In the genomic region with DNA sequence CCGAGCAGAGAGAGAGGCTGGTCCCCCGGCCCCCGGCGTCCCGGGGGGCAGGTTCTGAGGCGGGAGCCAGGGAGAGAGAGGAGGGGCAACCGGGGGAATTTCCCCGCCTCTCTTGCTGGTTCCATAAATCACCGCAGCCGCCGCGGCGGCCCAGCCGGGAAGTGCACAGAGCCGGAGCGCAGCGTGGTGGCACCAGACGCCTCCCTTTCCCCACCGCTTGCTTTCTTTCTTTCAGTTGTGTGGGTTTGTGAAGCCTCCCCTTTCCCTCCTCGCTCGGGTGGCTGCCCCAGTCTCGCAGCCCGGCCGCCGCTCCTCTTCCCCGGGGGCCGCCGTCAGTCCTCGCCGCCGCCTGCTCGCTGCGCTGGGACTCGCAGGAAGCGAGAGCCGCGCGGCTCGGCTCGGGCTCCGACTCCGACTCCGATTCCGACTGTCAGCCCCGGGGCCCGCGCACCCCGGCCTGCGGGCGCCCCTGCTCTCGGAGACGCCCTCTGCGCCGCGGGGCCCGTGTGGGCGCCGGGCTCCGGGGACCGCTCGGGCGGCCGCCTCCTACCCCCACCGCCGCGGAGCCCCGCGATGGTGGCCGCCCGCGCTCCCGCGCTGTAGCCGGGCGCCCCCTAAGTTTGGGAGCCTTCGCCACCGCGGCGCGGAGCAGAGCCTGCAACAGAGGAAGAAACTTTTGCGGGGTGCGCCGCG, we compare ENCODE assay signal across 9 cellular contexts. TPM values are rescaled to one million over a fixed set of nuclear protein-coding genes. Genes with fewer than 3 reads are reported as not detected.
DNase-seq lines count a peak whose midpoint lies in the region; ATAC-seq, FAIRE-seq and TF ChIP-seq lines count a peak whose summit lies in the region.
"Had no signal": no experiment of that assay in that cellular context is flagged by ENCODE, and none has a peak within 500 bp of the region (broad histone marks: within the 10 kb centered on the region; RNA-seq: fewer than 3 reads in every experiment).

Gene CACHD1, plus strand, starts transcription at position 153 of the 693 bp plus-strand sequence. CDS start 616 bp downstream, outside the sequence.

- no peak within 1 kb of the TSS for H2BK12ac ChIP-seq in H9 (ENCODE audit: insufficient read length, low read depth, low read length)

- no peak within 1 kb of the TSS for H3K23ac ChIP-seq in H9 (ENCODE audit: insufficient read length, low read depth, low read length)

- H3K4me2 ChIP-seq in H9 (ENCODE audit: insufficient read depth, insufficient read length, low read length), result peak within 1 kb of the TSS; percentile 88

- no peak within 1 kb of the TSS for H2BK5ac ChIP-seq in H9 (ENCODE audit: insufficient read length, low read length)

- peaks cover 12% of the 10 kb centered on the region for H3K79me2 ChIP-seq in H9 (ENCODE audit: insufficient read depth, low read length)

- H3K4ac ChIP-seq in H9 (ENCODE audit: low read depth, low read length), result no peak within 1 kb of the TSS

- ATAC-seq in T-cell (replicated peaks in 1 of 4), result peak; percentile 76 to 92 (median 78)

- no peaks in the 10 kb centered on the region for H3K9me3 ChIP-seq in H9 (ENCODE audit: control insufficient read depth, low read depth, low read length)

- H3K27ac Mint-ChIP-seq in H9 (peak within 1 kb of the TSS; percentile 56 to 98 (median 96); a peak in 6 of 7 replicates), T-cell (peak within 1 kb of the TSS in 1 of 2 donors; percentile 69)

- H3K9ac ChIP-seq in H9 (ENCODE audit: extremely low read depth, insufficient read length, low read length), result peak within 1 kb of the TSS; percentile 82

- H4K91ac ChIP-seq in H9 (ENCODE audit: insufficient read length, low read depth, low read length), result no peak within 1 kb of the TSS

- H2BK15ac ChIP-seq in H9 (ENCODE audit: low read depth, low read length), result no peak within 1 kb of the TSS; the same call in 1 of the 2 replicates

- H3K4me3 ChIP-seq in astrocyte of the cerebellum (ENCODE audit: low read depth, low read length), result peak within 1 kb of the TSS; percentile 54

- peaks cover 25% of the 10 kb centered on the region for H3K23me2 ChIP-seq in H9 (ENCODE audit: insufficient read length, low read depth, low read length, poor library complexity, severe bottlenecking)

- in situ Hi-C loops in astrocyte of the cerebellum (cut with HindIII; ENCODE audit: low sequenced_read_pairs), result no loop called here

- no peak within 1 kb of the TSS for H4K8ac ChIP-seq in H9 (replicated peaks; ENCODE audit: insufficient read length, low read depth, low read length)

- CTCF ChIA-PET in T-cell (lab: Charles Lee), result no interaction called here

- no peak within 1 kb of the TSS for H4K5ac ChIP-seq in H9 (ENCODE audit: insufficient read length, low read depth, low read length)

- peaks cover 11% of the 10 kb centered on the region for H3K4me1 ChIP-seq in H9 (ENCODE audit: insufficient read depth, low read length)

- H2AFZ ChIP-seq in H9 (ENCODE audit: low read length), result no peak within 1 kb of the TSS

- no peak within 1 kb of the TSS for H3K56ac ChIP-seq in H9 (ENCODE audit: insufficient read length, low read depth, low read length)

- H3K9me3 Mint-ChIP-seq in H9 (peaks cover 3 to 5% of the 10 kb centered on the region in 2 experiments; a peak in 3 of 5 replicates), T-cell (no peaks in the 10 kb centered on the region)

- peak within 1 kb of the TSS; percentile 92 for H3K18ac ChIP-seq in H9 (ENCODE audit: insufficient read length, low read depth, low read length)

- FAIRE-seq in urothelium cell line (lab: Jason Lieb, UNC), result peak; percentile 69
- FAIRE-seq: islet of Langerhans had no signal

- peaks cover 4 to 15% (median 13%) of the 10 kb centered on the region in 3 experiments for H3K36me3 Mint-ChIP-seq in H9 (ENCODE audit: insufficient read depth in 1 of 3, low read depth in 3 of 3)
- H3K36me3 Mint-ChIP-seq in T-cell, result no peaks in the 10 kb centered on the region

- no peak within 1 kb of the TSS for H3K27ac ChIP-seq in H9 (ENCODE audit: insufficient read length, low read depth, low read length)

- H3K79me1 ChIP-seq in H9 (ENCODE audit: insufficient read depth, low read depth, low read length, poor library complexity, severe bottlenecking), result no peaks in the 10 kb centered on the region

- H2BK120ac ChIP-seq in H9 (ENCODE audit: low read depth, low read length, poor library complexity, severe bottlenecking), result no peak within 1 kb of the TSS

- DNase-seq in Daoy (ENCODE audit: low read depth) (peak; percentile 92), H9 (peak; percentile 82), NAMALWA (ENCODE audit: low spot score) (peak; percentile 39), T-cell (peak; percentile 1 to 73 (median 54)), astrocyte of the cerebellum (ENCODE audit: low read depth) (peak; percentile 49), hippocampal formation (lab: John Stamatoyannopoulos, UW) (peak; percentile 46 to 73), renal cortical epithelial cell (ENCODE audit: low read depth) (peak; percentile 57), urothelium cell line (ENCODE audit: low spot score) (peak; percentile 88)

- TF ChIP-seq CTCF in H9 (conservative IDR thresholded peaks at IDR 0.05) (no peak; the same call in 2 of the 3 replicates), astrocyte of the cerebellum (IDR thresholded peaks at IDR 0.05; ENCODE audit: low read depth, low read length, missing control alignments) (peak; percentile 34)

- H3K27me3 Mint-ChIP-seq in H9 (ENCODE audit: low read depth), result peaks cover 29% of the 10 kb centered on the region
- H3K27me3 Mint-ChIP-seq in T-cell, result peaks cover 31 to 47% of the 10 kb centered on the region in 2 donors

- no peak within 1 kb of the TSS for H2BK20ac ChIP-seq in H9 (ENCODE audit: low read depth, low read length, poor library complexity, severe bottlenecking)

- peak within 1 kb of the TSS; percentile 70 for H3K14ac ChIP-seq in H9 (ENCODE audit: insufficient read depth, low read length)

- POLR2A ChIA-PET in T-cell (lab: Charles Lee), result no interaction called here

- H2AK5ac ChIP-seq in H9 (ENCODE audit: insufficient read length, low read length), result no peak within 1 kb of the TSS

- peak within 1 kb of the TSS; percentile 97 to 99 for H3K4me3 Mint-ChIP-seq in H9
- H3K4me3 Mint-ChIP-seq in T-cell, result peak within 1 kb of the TSS; percentile 84 to 97 (median 85)

- H3K4me1 Mint-ChIP-seq in H9 (peaks cover 32 to 33% of the 10 kb centered on the region in 2 experiments), T-cell (peaks cover 18 to 31% (median 18%) of the 10 kb centered on the region in 3 donors)

- H3T11ph ChIP-seq in H9 (ENCODE audit: low read length), result no peak within 1 kb of the TSS

- WGBS in H9 (ENCODE audit: extremely low coverage, insufficient read length, low lambda C conversion rate), result no CpG with 5 or more reads among the region's 84 CpGs

- peaks cover 5% of the 10 kb centered on the region; the same call in 1 of the 2 replicates for H3K27me3 ChIP-seq in H9 (ENCODE audit: insufficient read depth, low read length)

- no peaks in the 10 kb centered on the region for H4K20me1 ChIP-seq in H9 (ENCODE audit: control insufficient read depth, insufficient read depth, insufficient read length)

RNA-seq across cellular contexts. Expression of gene CACHD1, which starts in this region (rescaled TPM):
- total RNA-seq in Daoy (2014; rRNA removed; shearing (Covaris generic)), result 5.3 and 7.1 TPM in 2 replicates
- total RNA-seq in H9 (2021), result 89.5 and 94.2 TPM in 2 replicates
- total RNA-seq in T-cell, result 1 to 10 TPM in 4 of 5 donors, under 1 TPM in 1; 0.49 to 7.3 (median 2.2) TPM
- total RNA-seq in renal cortical epithelial cell, result 3.3 and 5.9 TPM in 2 replicates

Comparison
In these comparisons a context has a peak if more than half of its experiments do, and no peak if none do; other contexts are left out.
1. RNA of gene CACHD1 (total RNA-seq): 89.5 to 94.2 TPM in H9; 3.3 to 5.9 TPM in renal cortical epithelial cell, 5.3 to 7.1 TPM in Daoy and 0.49 to 7.3 TPM in T-cell; every median in the first group is over 10 times any median in the second.
2. DNase-seq: peak in every context shown above with its lines; median percentile 92 in Daoy; 88 in urothelium cell line; 82 in H9; 60 in hippocampal formation; 57 in renal cortical epithelial cell; 54 in T-cell; 49 in astrocyte of the cerebellum; 39 in NAMALWA.